ENCODE assay signal across 16 cellular contexts in the genomic region with DNA sequence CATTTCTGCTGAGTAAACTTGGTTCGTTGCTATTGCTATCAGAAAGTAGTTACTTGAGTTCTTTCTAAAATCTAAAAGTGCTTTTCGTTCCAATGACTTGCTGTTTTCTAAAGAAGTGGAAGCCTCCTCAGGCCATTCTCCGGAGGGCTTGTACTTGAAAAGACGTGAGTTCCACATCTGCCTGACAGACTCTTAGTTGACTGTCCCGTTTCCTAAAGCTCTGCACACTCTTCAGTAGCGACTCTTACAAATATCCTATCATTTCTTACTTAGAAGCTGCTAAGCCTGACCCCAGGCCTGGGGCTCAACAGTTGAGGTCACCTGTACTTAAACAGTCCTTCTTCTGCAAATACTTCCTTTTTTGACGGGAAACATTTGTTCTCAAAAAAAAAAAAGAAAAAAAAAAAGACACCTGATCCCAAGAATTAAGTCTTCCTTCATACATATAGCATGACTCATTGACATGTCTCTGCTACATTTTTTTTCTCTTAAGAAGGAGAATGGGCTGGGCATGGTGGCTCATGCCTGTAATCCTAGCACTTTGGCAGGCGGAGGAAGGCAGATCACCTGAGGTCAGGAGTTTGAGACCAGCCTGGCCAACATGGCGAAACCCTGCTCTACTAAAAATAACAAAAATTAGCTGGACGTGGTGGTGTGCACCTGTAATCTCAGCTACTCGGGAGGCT.
DNase-seq lines count a peak whose midpoint lies in the region; ATAC-seq, FAIRE-seq and TF ChIP-seq lines count a peak whose summit lies in the region.
"Had no signal": no experiment of that assay in that cellular context is flagged by ENCODE, and none has a peak within 500 bp of the region (broad histone marks: within the 10 kb centered on the region; RNA-seq: fewer than 3 reads in every experiment).

No MANE protein-coding gene starts in this region.

- DNase-seq in A549 (ENCODE audit: low read depth in 1 of 2, low spot score in 1 of 2) (peak; percentile 46 to 69), IMR-90 (peak; percentile 1), cardiac fibroblast (ENCODE audit: low read depth in 2 of 2) (peak; percentile 2), kidney tubule cell (ENCODE audit: low spot score) (peak; percentile 72), NCI-H1417 treated with DMSO at 0.1 percent for 48 hours (lab: John Stamatoyannopoulos, UW) (no peak), prostate gland (ENCODE audit: low spot score) (no peak), GM23338 (ENCODE audit: low spot score) (no peak)
- no peak for DNase-seq in activated CD4-positive, alpha-beta T cell treated with anti-CD3 and anti-CD28 coated beads, Interleukin-2, amount 10 ng/mL, durations not matched to agents 7 days and 5 days
- DNase-seq: activated B cell treated with CpG ODN at 0.5 μM for 24 hours; activated naive CD8-positive, alpha-beta T cell treated with anti-CD3 and anti-CD28 coated beads, Interleukin-2, amount 10 ng/mL, durations not matched to agents 7 days and 5 days; heart left ventricle; stimulated activated CD8-positive, alpha-beta memory T cell treated with anti-CD3 and anti-CD28 coated beads, Interleukin-4, amount 100 ng/mL, for 48 hours had no signal

- no peaks in the 10 kb centered on the region for H3F3A ChIP-seq in GM23338 (replicated peaks; ENCODE audit: low read depth)

- TF ChIP-seq RAD21 in A549 (conservative IDR thresholded peaks at IDR 0.05 in 1 of 2, IDR thresholded peaks at IDR 0.05 in 1 of 2) (no peak), IMR-90 (IDR thresholded peaks at IDR 0.05; ENCODE audit: low read length) (no peak)

- TF ChIP-seq POLR2A in A549 (IDR thresholded peaks at IDR 0.05; ENCODE audit: low read length) = no peak
- TF ChIP-seq POLR2A in IMR-90 (IDR thresholded peaks at IDR 0.05; ENCODE audit: low read depth, low read length) = no peak
- no peak for TF ChIP-seq POLR2A in prostate gland (IDR thresholded peaks at IDR 0.05)

- H2BK5ac ChIP-seq in IMR-90 (ENCODE audit: low read depth, low read length, poor library complexity, severe bottlenecking) = no peak overlapping the region

- H2BK15ac ChIP-seq in IMR-90 (ENCODE audit: low read depth, low read length) = no peak overlapping the region

- peak in 1 of 2 experiments; percentile 46; a peak in 2 of 6 replicates for ATAC-seq in A549
- no peak for ATAC-seq in IMR-90 (ENCODE audit: low read depth)
- ATAC-seq in GM23338 = no peak
- ATAC-seq: activated T-cell treated with anti-CD3 and anti-CD28 coated beads, Interleukin-2, amount 50 U/mL, for 72 hours; naive thymus-derived CD8-positive, alpha-beta T cell had no signal

- no peak overlapping the region for H2AK5ac ChIP-seq in IMR-90 (ENCODE audit: low read depth, low read length)

- FAIRE-seq in A549 (lab: Jason Lieb, UNC) = peak; percentile 51

- no peaks in the 10 kb centered on the region for H3K9me1 ChIP-seq in IMR-90 (ENCODE audit: insufficient read depth, low read length)

- intact Hi-C loops in IMR-90 (cut with micrococcal nuclease) (loop anchor here (1.0 kb wide), 4 partner anchors 15 to 884 kb away; no protein-coding TSS in a partner anchor), prostate gland (cut with DNase I) (loop anchor here (5.0 to 10.0 kb wide), 2 partner anchors 175 to 197 kb away; a partner anchor contains a TSS)

- no peak overlapping the region for H4K91ac ChIP-seq in IMR-90 (ENCODE audit: insufficient read depth, low read depth, low read length)

- no peaks in the 10 kb centered on the region for H3K9me3 Mint-ChIP-seq in activated CD4-positive, alpha-beta T cell treated with anti-CD3 and anti-CD28 coated beads, Interleukin-2, amount 10 ng/mL, durations not matched to agents 7 days and 5 days
- peaks cover 27% of the 10 kb centered on the region for H3K9me3 Mint-ChIP-seq in GM23338
- H3K9me3 Mint-ChIP-seq: activated B cell treated with CpG ODN at 0.5 μM for 24 hours; activated T-cell treated with anti-CD3 and anti-CD28 coated beads, Interleukin-2, amount 50 U/mL, for 72 hours had no signal

- no peak overlapping the region for H4K8ac ChIP-seq in IMR-90 (ENCODE audit: low read depth in 2 of 2, low read length in 2 of 2)

- no peaks in the 10 kb centered on the region for H3K79me1 ChIP-seq in IMR-90 (ENCODE audit: low read depth in 1 of 2, low read length in 2 of 2)

- H3K4me3 ChIP-seq in A549 = no peak overlapping the region
- H3K4me3 ChIP-seq in IMR-90 (ENCODE audit: insufficient read depth, low read depth, low read length) = no peak overlapping the region
- no peak overlapping the region for H3K4me3 ChIP-seq in cardiac fibroblast (replicated peaks in 1 of 2; ENCODE audit: low read depth in 2 of 2, low read length in 2 of 2)
- no peak overlapping the region for H3K4me3 ChIP-seq in prostate gland
- H3K4me3 ChIP-seq in GM23338 = no peak overlapping the region
- H3K4me3 ChIP-seq: heart left ventricle had no signal

- H3K9ac ChIP-seq in IMR-90 (ENCODE audit: low read depth, low read length) = no peak overlapping the region
- H3K9ac ChIP-seq: parathyroid adenoma had no signal

- in situ Hi-C loops in IMR-90 (cut with MboI; ENCODE audit: low sequenced_read_pairs) = loop anchor here (10.0 to 25.0 kb wide), 2 partner anchors 55 to 882 kb away; no protein-coding TSS in a partner anchor

- H3K9me3 ChIP-seq in A549 (no peaks in the 10 kb centered on the region), IMR-90 (ENCODE audit: control insufficient read depth, insufficient read depth, low read length) (no peaks in the 10 kb centered on the region), prostate gland (no peaks in the 10 kb centered on the region)
- H3K9me3 ChIP-seq: heart left ventricle had no signal

- H4K5ac ChIP-seq in IMR-90 (ENCODE audit: low read depth, low read length) = no peak overlapping the region

- H3K27ac Mint-ChIP-seq in activated CD4-positive, alpha-beta T cell treated with anti-CD3 and anti-CD28 coated beads, Interleukin-2, amount 10 ng/mL, durations not matched to agents 7 days and 5 days = no peak overlapping the region
- H3K27ac Mint-ChIP-seq in GM23338 = no peak overlapping the region
- H3K27ac Mint-ChIP-seq: activated B cell treated with CpG ODN at 0.5 μM for 24 hours; activated naive CD8-positive, alpha-beta T cell treated with anti-CD3 and anti-CD28 coated beads, Interleukin-2, amount 10 ng/mL, durations not matched to agents 7 days and 5 days; activated T-cell treated with anti-CD3 and anti-CD28 coated beads, Interleukin-2, amount 50 U/mL, for 72 hours; immature natural killer cell; naive thymus-derived CD8-positive, alpha-beta T cell had no signal

- no peak overlapping the region for H3K4ac ChIP-seq in IMR-90 (ENCODE audit: low read depth, low read length)

- H3K9me2 ChIP-seq in GM23338 (ENCODE audit: insufficient read depth) = no peaks in the 10 kb centered on the region

- H3K27me3 ChIP-seq in IMR-90 (ENCODE audit: control insufficient read depth, insufficient read depth, low read length) = peaks cover 3% of the 10 kb centered on the region; the same call in 1 of the 2 replicates
- no peaks in the 10 kb centered on the region for H3K27me3 ChIP-seq in prostate gland (replicated peaks; ENCODE audit: insufficient read depth)
- H3K27me3 ChIP-seq in GM23338 (ENCODE audit: insufficient read depth) = no peaks in the 10 kb centered on the region

- H2AK9ac ChIP-seq in IMR-90 (replicated peaks; ENCODE audit: low read depth, low read length, poor library complexity) = no peak overlapping the region

- H3K18ac ChIP-seq in IMR-90 (ENCODE audit: low read depth, low read length) = no peak overlapping the region

- POLR2A ChIA-PET in A549 (lab: Yijun Ruan, JAX) = interaction anchor here (1.0 kb wide), 1 partner anchor 108 kb away, joined by 4 read pairs; no protein-coding TSS in a partner anchor
- POLR2A ChIA-PET in IMR-90 (lab: Charles Lee; ENCODE audit: unreplicated experiment) = no interaction called here
- POLR2A ChIA-PET in activated CD4-positive, alpha-beta T cell treated with anti-CD3 and anti-CD28 coated beads, Interleukin-2, amount 10 ng/mL, durations not matched to agents 7 days and 5 days (lab: Charles Lee) = no interaction called here

- H4K20me1 ChIP-seq in IMR-90 (ENCODE audit: insufficient read depth, low read length) = no peaks in the 10 kb centered on the region
- no peaks in the 10 kb centered on the region for H4K20me1 ChIP-seq in GM23338 (replicated peaks; ENCODE audit: insufficient read depth)

- 65% methylated on average over 11 of the region's 11 CpGs for WGBS in A549 (ENCODE audit: missing lambda C conversion rate)
- 85% methylated on average over 4 of the region's 11 CpGs; no CpG with 5 or more reads in 1 of the 2 experiments for WGBS in IMR-90 (ENCODE audit: extremely low coverage in 2 of 2, insufficient read length in 1 of 2), 2 experiments
- 85% methylated on average over 11 of the region's 11 CpGs for WGBS in prostate gland

- BruUV-seq in IMR-90 (replicated peaks; lab: Mats Ljungman, UMichigan) = no TSS peak

- H3K36me3 ChIP-seq in IMR-90 (ENCODE audit: control insufficient read depth, insufficient read depth, low read length) (no peaks in the 10 kb centered on the region), prostate gland (no peaks in the 10 kb centered on the region), GM23338 (ENCODE audit: insufficient read depth) (no peaks in the 10 kb centered on the region)
- H3K36me3 ChIP-seq: heart left ventricle had no signal

- no peak overlapping the region for H3K56ac ChIP-seq in IMR-90 (ENCODE audit: extremely low read depth, insufficient read depth, low read length)

- no peak overlapping the region for H2BK20ac ChIP-seq in IMR-90 (ENCODE audit: low read depth, low read length)

- TF ChIP-seq CTCF in A549 (IDR thresholded peaks at IDR 0.05) (no peak), IMR-90 (conservative IDR thresholded peaks at IDR 0.05; ENCODE audit: low read depth, low read length) (no peak), cardiac fibroblast (IDR thresholded peaks at IDR 0.05; ENCODE audit: low read depth, low read length) (no peak), prostate gland (IDR thresholded peaks at IDR 0.05) (no peak), GM23338 (conservative IDR thresholded peaks at IDR 0.05; ENCODE audit: low read depth in 2 of 2) (no peak)

- no peaks in the 10 kb centered on the region for H3K79me2 ChIP-seq in GM23338 (replicated peaks; ENCODE audit: insufficient read depth)
- H3K79me2 ChIP-seq: parathyroid adenoma had no signal

- H3K23ac ChIP-seq in IMR-90 (ENCODE audit: low read depth, low read length) = no peak overlapping the region

- H3K27ac ChIP-seq in A549 = peak overlapping the region; percentile 62 to 84
- no peak overlapping the region for H3K27ac ChIP-seq in IMR-90 (ENCODE audit: insufficient read depth, low read length)
- no peak overlapping the region for H3K27ac ChIP-seq in prostate gland
- H3K27ac ChIP-seq in GM23338 (ENCODE audit: low read depth) = no peak overlapping the region
- H3K27ac ChIP-seq: heart left ventricle, parathyroid adenoma had no signal

- H3K14ac ChIP-seq in IMR-90 (replicated peaks; ENCODE audit: low read depth, low read length) = no peak overlapping the region

- H3K4me1 ChIP-seq in A549 = peaks cover 13% of the 10 kb centered on the region
- no peaks in the 10 kb centered on the region for H3K4me1 ChIP-seq in IMR-90 (ENCODE audit: control insufficient read depth, insufficient read depth, low read length)
- no peaks in the 10 kb centered on the region for H3K4me1 ChIP-seq in prostate gland (replicated peaks)
- no peaks in the 10 kb centered on the region for H3K4me1 ChIP-seq in GM23338 (ENCODE audit: insufficient read depth)
- H3K4me1 ChIP-seq: heart left ventricle, parathyroid adenoma had no signal

- no peaks in the 10 kb centered on the region for H3K36me3 Mint-ChIP-seq in activated CD4-positive, alpha-beta T cell treated with anti-CD3 and anti-CD28 coated beads, Interleukin-2, amount 10 ng/mL, durations not matched to agents 7 days and 5 days (ENCODE audit: low read depth)
- peaks cover 11% of the 10 kb centered on the region for H3K36me3 Mint-ChIP-seq in GM23338 (ENCODE audit: low read depth)
- H3K36me3 Mint-ChIP-seq: activated naive CD8-positive, alpha-beta T cell treated with anti-CD3 and anti-CD28 coated beads, Interleukin-2, amount 10 ng/mL, durations not matched to agents 7 days and 5 days; immature natural killer cell; naive thymus-derived CD8-positive, alpha-beta T cell had no signal

- no peak overlapping the region for H3K4me3 Mint-ChIP-seq in activated CD4-positive, alpha-beta T cell treated with anti-CD3 and anti-CD28 coated beads, Interleukin-2, amount 10 ng/mL, durations not matched to agents 7 days and 5 days
- H3K4me3 Mint-ChIP-seq in GM23338 = no peak overlapping the region
- H3K4me3 Mint-ChIP-seq: activated B cell treated with CpG ODN at 0.5 μM for 24 hours; activated naive CD8-positive, alpha-beta T cell treated with anti-CD3 and anti-CD28 coated beads, Interleukin-2, amount 10 ng/mL, durations not matched to agents 7 days and 5 days; activated T-cell treated with anti-CD3 and anti-CD28 coated beads, Interleukin-2, amount 50 U/mL, for 72 hours; immature natural killer cell; naive thymus-derived CD8-positive, alpha-beta T cell had no signal

- H3K27me3 Mint-ChIP-seq in activated CD4-positive, alpha-beta T cell treated with anti-CD3 and anti-CD28 coated beads, Interleukin-2, amount 10 ng/mL, durations not matched to agents 7 days and 5 days = no peaks in the 10 kb centered on the region
- peaks cover 9% of the 10 kb centered on the region for H3K27me3 Mint-ChIP-seq in GM23338 (ENCODE audit: insufficient read depth, low read depth, poor library complexity)

- H2AFZ ChIP-seq in IMR-90 (replicated peaks; ENCODE audit: low read length, poor library complexity) = no peak overlapping the region
- no peak overlapping the region for H2AFZ ChIP-seq in GM23338
- H2AFZ ChIP-seq: parathyroid adenoma had no signal

- TF ChIP-seq EP300 in A549 (IDR thresholded peaks at IDR 0.05) = no peak

- CTCF ChIA-PET in A549 (lab: Yijun Ruan, JAX) = interaction anchor here (0.7 to 19.0 kb wide), 10 partner anchors 10 to 397 kb away, joined by 3 to 344 read pairs (median 4); no protein-coding TSS in a partner anchor
- CTCF ChIA-PET in IMR-90 (lab: Yijun Ruan, JAX) = interaction anchor here (1.0 kb wide), 1 partner anchor 195 kb away, joined by 3 read pairs; no protein-coding TSS in a partner anchor
- CTCF ChIA-PET in activated CD4-positive, alpha-beta T cell treated with anti-CD3 and anti-CD28 coated beads, Interleukin-2, amount 10 ng/mL, durations not matched to agents 7 days and 5 days (lab: Charles Lee) = no interaction called here

- H3K4me1 Mint-ChIP-seq in activated CD4-positive, alpha-beta T cell treated with anti-CD3 and anti-CD28 coated beads, Interleukin-2, amount 10 ng/mL, durations not matched to agents 7 days and 5 days = no peaks in the 10 kb centered on the region
- 0 out of 3 replicates have a peak, but pooled peaks cover 3% of the 10 kb centered on the region for H3K4me1 Mint-ChIP-seq in GM23338
- H3K4me1 Mint-ChIP-seq: activated B cell treated with CpG ODN at 0.5 μM for 24 hours; activated naive CD8-positive, alpha-beta T cell treated with anti-CD3 and anti-CD28 coated beads, Interleukin-2, amount 10 ng/mL, durations not matched to agents 7 days and 5 days; immature natural killer cell; naive thymus-derived CD8-positive, alpha-beta T cell had no signal

- H2BK120ac ChIP-seq in IMR-90 (ENCODE audit: low read depth, low read length) = no peak overlapping the region

- H3K4me2 ChIP-seq in A549 = peak overlapping the region; percentile 25; the same call in 2 of the 3 replicates
- no peak overlapping the region for H3K4me2 ChIP-seq in IMR-90 (ENCODE audit: low read depth, low read length)
- H3K4me2 ChIP-seq in GM23338 = no peak overlapping the region

- dilution Hi-C loops in IMR-90 (cut with HindIII; ENCODE audit: low sequenced_read_pairs, unreplicated experiment) = no loop called here

Comparison
In these comparisons a context has a peak if more than half of its experiments do, and no peak if none do; other contexts are left out.
1. DNase-seq: peak in A549 (2 of 2), IMR-90 (single experiment), cardiac fibroblast (2 of 2) and kidney tubule cell (single experiment); none in NCI-H1417 treated with DMSO at 0.1 percent for 48 hours (single experiment), prostate gland (single experiment), activated CD4-positive, alpha-beta T cell treated with anti-CD3 and anti-CD28 coated beads, Interleukin-2, amount 10 ng/mL, durations not matched to agents 7 days and 5 days (single experiment) and GM23338 (single experiment).
2. H3K27ac ChIP-seq: peak in A549 (2 of 2); none in IMR-90 (single experiment), prostate gland (0 of 2) and GM23338 (single experiment).